1 cellular context compared by ENCODE assay signal in genomic region chr12:53674977-53675700, GRCh38.
TF ChIP-seq lines count a peak whose summit lies in the region.

No MANE protein-coding gene starts in this region.

TF ChIP-seq in GM23338, 12 proteins besides CTCF, POLR2A, EP300 and RAD21 (continued from another document):
- TF ChIP-seq ETS1 (IDR thresholded peaks at IDR 0.05): no peak
- TF ChIP-seq CREB1 (CRISPR knock-in tag; IDR thresholded peaks at IDR 0.05; ENCODE audit: low read depth): no peak
- TF ChIP-seq EZH2 (IDR thresholded peaks at IDR 0.05; ENCODE audit: low read depth, unreplicated experiment): no peak
- TF ChIP-seq ZNF114 (CRISPR knock-in tag; IDR thresholded peaks at IDR 0.05): no peak
